Comparison of ENCODE assay signal across 20 cellular contexts in the genomic region with DNA sequence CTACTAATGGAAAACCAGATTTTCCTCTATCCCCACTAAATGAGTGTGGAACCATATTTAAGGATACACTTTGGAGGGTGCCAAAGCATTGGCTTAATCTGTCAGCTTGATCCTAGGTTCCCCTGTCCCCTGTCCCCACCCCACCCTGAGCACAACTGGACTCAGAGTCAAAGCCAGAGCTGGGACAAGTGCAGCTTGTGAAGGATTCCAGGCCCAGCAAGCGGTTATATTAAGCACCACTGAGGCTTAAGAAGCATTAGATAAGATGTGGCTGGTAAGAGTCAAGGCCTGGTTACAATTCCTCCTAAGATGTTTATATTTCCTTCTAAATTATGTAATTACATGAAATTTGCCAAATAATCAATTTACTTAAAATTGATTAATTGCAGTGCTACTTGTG.
DNase-seq lines count a peak whose midpoint lies in the region; ATAC-seq, FAIRE-seq and TF ChIP-seq lines count a peak whose summit lies in the region.
"Had no signal": no experiment of that assay in that cellular context is flagged by ENCODE, and none has a peak within 500 bp of the region (broad histone marks: within the 10 kb centered on the region; RNA-seq: fewer than 3 reads in every experiment).

No MANE protein-coding gene starts in this region.

- H3K4me3 ChIP-seq in A549: no peak overlapping the region
- no peak overlapping the region for H3K4me3 ChIP-seq in CD8-positive, alpha-beta T cell (ENCODE audit: low read depth, low read length)
- H3K4me3 ChIP-seq: GM23338, HAP-1, Peyer's patch, SJSA1 had no signal

- no peaks in the 10 kb centered on the region for H3K36me3 Mint-ChIP-seq in activated naive CD4-positive, alpha-beta T cell treated with anti-CD3 and anti-CD28 coated beads, Interleukin-2, amount 50 U/mL, for 24 hours
- H3K36me3 Mint-ChIP-seq in CD8-positive, alpha-beta T cell: no peaks in the 10 kb centered on the region
- no peaks in the 10 kb centered on the region for H3K36me3 Mint-ChIP-seq in naive thymus-derived CD8-positive, alpha-beta T cell

- H3K27me3 Mint-ChIP-seq in activated naive CD4-positive, alpha-beta T cell treated with anti-CD3 and anti-CD28 coated beads, Interleukin-2, amount 50 U/mL, for 24 hours: no peaks in the 10 kb centered on the region
- no peaks in the 10 kb centered on the region for H3K27me3 Mint-ChIP-seq in CD8-positive, alpha-beta T cell (ENCODE audit: low read depth)
- no peaks in the 10 kb centered on the region for H3K27me3 Mint-ChIP-seq in naive thymus-derived CD8-positive, alpha-beta T cell

- H3K9me3 ChIP-seq in A549: no peaks in the 10 kb centered on the region
- H3K9me3 ChIP-seq in CD8-positive, alpha-beta T cell (ENCODE audit: low read length): no peaks in the 10 kb centered on the region
- H3K9me3 ChIP-seq: HAP-1, Peyer's patch, SJSA1 had no signal

- peaks cover 90% of the 10 kb centered on the region for H3K4me1 Mint-ChIP-seq in activated naive CD4-positive, alpha-beta T cell treated with anti-CD3 and anti-CD28 coated beads, Interleukin-2, amount 50 U/mL, for 24 hours
- H3K4me1 Mint-ChIP-seq in CD8-positive, alpha-beta T cell (ENCODE audit: low read depth): peaks cover 92% of the 10 kb centered on the region
- H3K4me1 Mint-ChIP-seq in naive thymus-derived CD8-positive, alpha-beta T cell: peaks cover 53 to 92% (median 89%) of the 10 kb centered on the region in 4 donors

- H3K9me3 Mint-ChIP-seq in activated naive CD4-positive, alpha-beta T cell treated with anti-CD3 and anti-CD28 coated beads, Interleukin-2, amount 50 U/mL, for 24 hours: no peaks in the 10 kb centered on the region
- H3K9me3 Mint-ChIP-seq in CD8-positive, alpha-beta T cell: no peaks in the 10 kb centered on the region
- H3K9me3 Mint-ChIP-seq in naive thymus-derived CD8-positive, alpha-beta T cell: no peaks in the 10 kb centered on the region
- H3K9me3 Mint-ChIP-seq: GM23338 had no signal

- no peak for ATAC-seq in A549
- ATAC-seq in CD8-positive, alpha-beta T cell: no peak
- no peak for ATAC-seq in naive thymus-derived CD8-positive, alpha-beta T cell
- no peak for ATAC-seq in GM21447 (IDR thresholded peaks at IDR 0.05; ENCODE audit: unreplicated experiment)
- no peak for ATAC-seq in HG03439 (IDR thresholded peaks at IDR 0.05; ENCODE audit: unreplicated experiment)
- ATAC-seq: GM23338 had no signal

- peak overlapping the region; percentile 8 for H3K27ac Mint-ChIP-seq in activated naive CD4-positive, alpha-beta T cell treated with anti-CD3 and anti-CD28 coated beads, Interleukin-2, amount 50 U/mL, for 24 hours
- H3K27ac Mint-ChIP-seq in CD8-positive, alpha-beta T cell: peak overlapping the region; percentile 89
- H3K27ac Mint-ChIP-seq in naive thymus-derived CD8-positive, alpha-beta T cell: peak overlapping the region in 9 of 10 donors; percentile 56 to 100 (median 90)
- H3K27ac Mint-ChIP-seq: B cell, GM23338 had no signal

- no peak for DNase-seq in activated naive CD4-positive, alpha-beta T cell treated with anti-CD3 and anti-CD28 coated beads, Interleukin-2, amount 50 U/mL, for 16 hours
- no peak for DNase-seq in A549 (ENCODE audit: low read depth in 1 of 2, low spot score in 1 of 2)
- no peak for DNase-seq in CD8-positive, alpha-beta T cell
- DNase-seq in naive thymus-derived CD8-positive, alpha-beta T cell: no peak
- DNase-seq: DND-41, IMR-90, NCI-H1694, NCI-H2081 treated with DMSO at 0.1 percent for 48 hours, NCI-H2171 treated with DMSO at 0.1 percent for 48 hours, NCI-H524 treated with DMSO at 0.1 percent for 48 hours, NCI-H82, Peyer's patch had no signal

- POLR2A ChIA-PET in A549 (lab: Yijun Ruan, JAX): no interaction called here
- POLR2A ChIA-PET in CD8-positive, alpha-beta T cell (lab: Charles Lee): interaction anchor here (2.8 kb wide), 1 partner anchor 9 kb away, joined by 21 read pairs; no protein-coding TSS in a partner anchor
- POLR2A ChIA-PET in naive thymus-derived CD8-positive, alpha-beta T cell (lab: Charles Lee): interaction anchor here (0.9 to 10.7 kb wide), 3 partner anchors 9 to 30 kb away, joined by 3 to 112 read pairs (median 4); no protein-coding TSS in a partner anchor

- TF ChIP-seq RAD21 in A549 (conservative IDR thresholded peaks at IDR 0.05 in 1 of 2, IDR thresholded peaks at IDR 0.05 in 1 of 2): no peak

- CTCF ChIA-PET in A549 (lab: Yijun Ruan, JAX): no interaction called here
- CTCF ChIA-PET in CD8-positive, alpha-beta T cell (lab: Charles Lee): interaction anchor here (2.9 kb wide), 1 partner anchor 9 kb away, joined by 13 read pairs; no protein-coding TSS in a partner anchor

- H3K27me3 ChIP-seq in CD8-positive, alpha-beta T cell (ENCODE audit: insufficient read depth, low read length): no peaks in the 10 kb centered on the region
- H3K27me3 ChIP-seq: Peyer's patch, SJSA1 had no signal

- no peak for FAIRE-seq in A549 (lab: Jason Lieb, UNC)
- FAIRE-seq: GM12891 had no signal

- H3K36me3 ChIP-seq in CD8-positive, alpha-beta T cell (ENCODE audit: insufficient read depth, low read length): no peaks in the 10 kb centered on the region
- H3K36me3 ChIP-seq: HAP-1, Peyer's patch, SJSA1 had no signal

- H3K4me3 Mint-ChIP-seq in activated naive CD4-positive, alpha-beta T cell treated with anti-CD3 and anti-CD28 coated beads, Interleukin-2, amount 50 U/mL, for 24 hours: peak overlapping the region; percentile 45
- no peak overlapping the region for H3K4me3 Mint-ChIP-seq in CD8-positive, alpha-beta T cell
- H3K4me3 Mint-ChIP-seq in naive thymus-derived CD8-positive, alpha-beta T cell: peak overlapping the region in 4 of 10 donors; percentile 49 to 81 (median 66)
- H3K4me3 Mint-ChIP-seq: B cell, GM23338 had no signal

- TF ChIP-seq POLR2A in A549 (IDR thresholded peaks at IDR 0.05; ENCODE audit: low read length): no peak

- peaks cover 14% of the 10 kb centered on the region for H3K4me1 ChIP-seq in A549
- peaks cover 80% of the 10 kb centered on the region for H3K4me1 ChIP-seq in CD8-positive, alpha-beta T cell (ENCODE audit: insufficient read depth, low read length)
- H3K4me1 ChIP-seq: HAP-1 had no signal

- WGBS in A549 (ENCODE audit: missing lambda C conversion rate): 100% methylated on average over 1 of the region's 1 CpG

- intact Hi-C loops in CD8-positive, alpha-beta T cell (cut with DNase I, micrococcal nuclease): loop anchor here in 1 of 2 experiments (10.0 kb wide), 1 partner anchor 1016 kb away; a partner anchor contains a TSS

- TF ChIP-seq EP300 in A549 (IDR thresholded peaks at IDR 0.05): no peak

- no peak for TF ChIP-seq CTCF in A549 (IDR thresholded peaks at IDR 0.05)
- no peak for TF ChIP-seq CTCF in CD8-positive, alpha-beta T cell (IDR thresholded peaks at IDR 0.05)

- H3K4me2 ChIP-seq in A549: no peak overlapping the region
- H3K4me2 ChIP-seq: GM23338 had no signal

- H3K27ac ChIP-seq in A549: no peak overlapping the region
- H3K27ac ChIP-seq in CD8-positive, alpha-beta T cell (ENCODE audit: low read depth, low read length): no peak overlapping the region
- H3K27ac ChIP-seq: SJSA1 had no signal

TF ChIP-seq in A549, 52 proteins besides CTCF, POLR2A, EP300 and RAD21:
- TF ChIP-seq MAFK (IDR thresholded peaks at IDR 0.05; ENCODE audit: partially characterized antibody) (peak; percentile 4), KDM5A (IDR thresholded peaks at IDR 0.05) (no peak)

Comparison
In these comparisons a context has a peak if more than half of its experiments do, and no peak if none do; other contexts are left out.
1. H3K27ac Mint-ChIP-seq: peak in every context shown above with its lines; median percentile 90 in naive thymus-derived CD8-positive, alpha-beta T cell; 89 in CD8-positive, alpha-beta T cell; 8 in activated naive CD4-positive, alpha-beta T cell treated with anti-CD3 and anti-CD28 coated beads, Interleukin-2, amount 50 U/mL, for 24 hours.